Comparison of ENCODE assay signal across 11 cellular contexts in the genomic region with DNA sequence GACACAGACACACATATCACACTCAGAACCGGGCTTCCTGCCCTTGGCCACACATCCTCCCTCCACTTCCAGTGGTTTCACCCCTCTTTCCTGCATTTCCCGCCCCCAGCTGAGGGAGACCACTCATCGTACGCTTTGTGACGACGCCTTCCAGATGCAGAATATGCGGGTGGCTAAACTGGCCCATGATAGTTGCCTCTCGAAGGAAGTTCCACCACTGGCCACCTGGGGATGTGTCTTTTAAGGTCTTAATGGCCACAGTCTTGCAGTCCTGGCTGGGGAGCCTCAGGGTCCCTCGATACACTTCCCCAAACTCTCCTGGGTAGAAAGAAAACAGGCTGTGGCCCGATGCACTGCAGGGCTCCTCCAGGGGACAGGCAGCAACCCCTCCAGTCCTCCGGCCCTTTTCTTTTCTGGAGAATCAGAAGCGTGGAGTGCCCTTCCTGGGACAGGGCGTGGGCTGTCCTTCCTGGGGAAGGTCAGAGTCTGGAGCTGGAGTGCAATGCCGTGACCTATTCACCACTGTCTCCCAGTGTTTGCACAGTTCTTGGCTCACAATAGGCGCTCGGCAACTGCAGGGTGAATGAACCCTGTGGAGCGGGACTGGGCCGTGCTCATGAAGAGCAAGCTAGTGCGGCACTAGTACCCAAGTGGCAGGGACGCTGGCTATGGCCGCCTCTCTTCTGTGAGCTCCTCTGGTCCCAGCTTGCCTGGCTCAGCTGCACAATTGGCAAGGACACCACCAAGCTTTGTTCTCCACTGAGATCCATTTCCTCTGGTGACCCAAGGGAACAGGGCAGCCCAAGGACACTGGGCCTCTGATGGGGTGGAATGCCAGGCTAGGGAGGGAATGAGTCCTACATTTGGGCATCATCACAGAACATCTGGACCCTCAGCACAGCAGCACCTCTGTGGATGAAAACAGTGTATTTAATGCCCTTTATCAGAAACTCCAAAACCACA. TPM values are rescaled to one million over a fixed set of nuclear protein-coding genes. Genes with fewer than 3 reads are reported as not detected.
A peak's percentile ranks its signal among the peaks of the same experiment; 100 is the strongest.
DNase-seq lines count a peak whose midpoint lies in the region; ATAC-seq, FAIRE-seq and TF ChIP-seq lines count a peak whose summit lies in the region.
"Had no signal": no experiment of that assay in that cellular context is flagged by ENCODE, and none has a peak within 500 bp of the region (broad histone marks: within the 10 kb centered on the region; RNA-seq: fewer than 3 reads in every experiment).

No MANE protein-coding gene starts in this region.

- DNase-seq in A549 (ENCODE audit: low read depth in 1 of 2, low spot score in 1 of 2) (no peak), kidney epithelial cell (ENCODE audit: low read depth) (no peak), NCI-H526 treated with DMSO at 0.1 percent for 48 hours (lab: John Stamatoyannopoulos, UW) (no peak), SW480 (ENCODE audit: low spot score) (no peak), MM.1S (no peak)
- DNase-seq in activated CD8-positive, alpha-beta T cell treated with anti-CD3 and anti-CD28 coated beads for 36 hours: no peak
- DNase-seq: NCI-H2227 treated with DMSO at 0.1 percent for 48 hours had no signal

- H3K9ac ChIP-seq in MM.1S (ENCODE audit: low read length): no peak overlapping the region

- H3K9me3 ChIP-seq in A549 (no peaks in the 10 kb centered on the region), MM.1S (replicated peaks; ENCODE audit: insufficient read depth, low read length) (no peaks in the 10 kb centered on the region)
- H3K9me3 ChIP-seq: tibial nerve had no signal

- no peaks in the 10 kb centered on the region for H3K27me3 ChIP-seq in kidney epithelial cell (ENCODE audit: control insufficient read depth, insufficient read depth, low read length)
- H3K27me3 ChIP-seq in MM.1S (replicated peaks; ENCODE audit: insufficient read depth, low read length): 0 out of 2 replicates have a peak, but pooled peaks cover 6% of the 10 kb centered on the region
- H3K27me3 ChIP-seq: tibial nerve had no signal

- H3K27me3 Mint-ChIP-seq in activated CD8-positive, alpha-beta T cell treated with anti-CD3 and anti-CD28 coated beads for 36 hours: no peaks in the 10 kb centered on the region

- no peak for TF ChIP-seq EP300 in A549 (IDR thresholded peaks at IDR 0.05)

- no peak overlapping the region for H3K4me3 ChIP-seq in A549
- no peak overlapping the region for H3K4me3 ChIP-seq in kidney epithelial cell (ENCODE audit: low read depth, low read length)
- no peak overlapping the region for H3K4me3 ChIP-seq in MM.1S (ENCODE audit: low read length)
- H3K4me3 ChIP-seq: tibial nerve had no signal

- no peaks in the 10 kb centered on the region for H3K9me2 ChIP-seq in MM.1S (replicated peaks; ENCODE audit: insufficient read depth, low read length)

- H4K20me1 ChIP-seq in MM.1S (ENCODE audit: insufficient read depth, low read length): no peaks in the 10 kb centered on the region

- H3K9me3 Mint-ChIP-seq in activated CD8-positive, alpha-beta T cell treated with anti-CD3 and anti-CD28 coated beads for 36 hours: no peaks in the 10 kb centered on the region

- CTCF ChIA-PET in A549 (lab: Yijun Ruan, JAX): interaction anchor here (0.7 to 2.8 kb wide), 5 partner anchors 11 to 155 kb away, joined by 3 to 20 read pairs (median 5); no protein-coding TSS in a partner anchor
- CTCF ChIA-PET in activated CD8-positive, alpha-beta T cell treated with anti-CD3 and anti-CD28 coated beads for 36 hours (lab: Charles Lee): interaction anchor here (0.9 to 1.4 kb wide), 3 partner anchors 9 to 155 kb away, joined by 3 to 4 read pairs (median 3); no protein-coding TSS in a partner anchor

- TF ChIP-seq RAD21 in A549 (conservative IDR thresholded peaks at IDR 0.05 in 1 of 2, IDR thresholded peaks at IDR 0.05 in 1 of 2): no peak

- H3K4me1 Mint-ChIP-seq in activated CD8-positive, alpha-beta T cell treated with anti-CD3 and anti-CD28 coated beads for 36 hours (ENCODE audit: low read depth): peaks cover 7% of the 10 kb centered on the region

- H3K36me3 ChIP-seq in kidney epithelial cell (ENCODE audit: control insufficient read depth, insufficient read depth, low read length) (peaks cover 2% of the 10 kb centered on the region), MM.1S (replicated peaks; ENCODE audit: insufficient read depth, low read length) (no peaks in the 10 kb centered on the region)

- no peak overlapping the region for H3K4me3 Mint-ChIP-seq in activated CD8-positive, alpha-beta T cell treated with anti-CD3 and anti-CD28 coated beads for 36 hours

- no peaks in the 10 kb centered on the region for H3F3A ChIP-seq in MM.1S (ENCODE audit: insufficient read depth, low read length)

- H3K27ac ChIP-seq in A549 (no peak overlapping the region), MM.1S (ENCODE audit: low read length) (no peak overlapping the region)
- H3K27ac ChIP-seq: tibial nerve had no signal

- TF ChIP-seq CTCF in A549 (IDR thresholded peaks at IDR 0.05) (peak; percentile 7; the same call in 1 of the 3 replicates), kidney epithelial cell (IDR thresholded peaks at IDR 0.05; ENCODE audit: insufficient read depth, low read length, poor library complexity, severe bottlenecking) (peak; percentile 3), MM.1S (IDR thresholded peaks at IDR 0.05; ENCODE audit: low read length) (no peak)
- TF ChIP-seq CTCF in activated CD8-positive, alpha-beta T cell treated with anti-CD3 and anti-CD28 coated beads for 36 hours (IDR thresholded peaks at IDR 0.05): no peak

- POLR2A ChIA-PET in A549 (lab: Yijun Ruan, JAX): interaction anchor here (0.8 kb wide), 1 partner anchor 15 kb away, joined by 3 read pairs; no protein-coding TSS in a partner anchor
- POLR2A ChIA-PET in activated CD8-positive, alpha-beta T cell treated with anti-CD3 and anti-CD28 coated beads for 36 hours (lab: Charles Lee): interaction anchor here (0.6 to 1.4 kb wide), 4 partner anchors 12 to 205 kb away, joined by 3 to 5 read pairs (median 3); no protein-coding TSS in a partner anchor

- H3K36me3 Mint-ChIP-seq in activated CD8-positive, alpha-beta T cell treated with anti-CD3 and anti-CD28 coated beads for 36 hours (ENCODE audit: low read depth): peaks cover 5% of the 10 kb centered on the region

- WGBS in A549 (ENCODE audit: missing lambda C conversion rate): 78% methylated on average over 21 of the region's 21 CpGs

- no peak overlapping the region for H2AFZ ChIP-seq in MM.1S (ENCODE audit: low read length)

- no peak overlapping the region for H3K4me2 ChIP-seq in A549
- no peak overlapping the region for H3K4me2 ChIP-seq in MM.1S (ENCODE audit: low read depth, low read length)

- no peak for FAIRE-seq in A549 (lab: Jason Lieb, UNC)
- FAIRE-seq: G401.6 had no signal

- peak; percentile 20 to 60; a peak in 4 of 6 replicates for ATAC-seq in A549
- peak; percentile 44 for ATAC-seq in GM19035 (IDR thresholded peaks at IDR 0.05; ENCODE audit: unreplicated experiment)
- peak; percentile 61 for ATAC-seq in activated CD8-positive, alpha-beta T cell treated with anti-CD3 and anti-CD28 coated beads for 36 hours
- ATAC-seq in GM21528 (IDR thresholded peaks at IDR 0.05; ENCODE audit: low FRiP score, unreplicated experiment): no peak

- intact Hi-C loops in activated CD8-positive, alpha-beta T cell treated with anti-CD3 and anti-CD28 coated beads for 36 hours (cut with micrococcal nuclease): no loop called here

- H3K79me2 ChIP-seq in MM.1S (ENCODE audit: low read length): no peaks in the 10 kb centered on the region

- peak overlapping the region; percentile 30 for H3K27ac Mint-ChIP-seq in activated CD8-positive, alpha-beta T cell treated with anti-CD3 and anti-CD28 coated beads for 36 hours

- TF ChIP-seq POLR2A in A549 (IDR thresholded peaks at IDR 0.05; ENCODE audit: low read length): no peak

- H3K4me1 ChIP-seq in A549 (peaks cover 13% of the 10 kb centered on the region; the same call in 1 of the 3 replicates), MM.1S (ENCODE audit: low read length) (no peaks in the 10 kb centered on the region)

TF ChIP-seq in A549, 52 proteins besides CTCF, POLR2A, EP300 and RAD21 (continues in another document):
- TF ChIP-seq MAZ (IDR thresholded peaks at IDR 0.05; ENCODE audit: borderline replicate concordance, low read depth, low read length) (no peak), RFX5 (IDR thresholded peaks at IDR 0.05) (no peak), SMC3 (IDR thresholded peaks at IDR 0.05) (no peak), FOSB (CRISPR knock-in tag; IDR thresholded peaks at IDR 0.05) (no peak)

RNA-seq across cellular contexts. Expression of gene EPHA1, which starts 13.2 kb away (rescaled TPM):
- polyA plus RNA-seq in A549 (2011; rRNA removed) (not detected in 2 replicates), A549 (2017; fragmentation: RNase III; extraction: RNeasy Plus Mini Kit Qiagen cat#74134 plus additional on column Dnase treatment) (not detected in 3 replicates)
- not detected in 2 replicates for polyA plus RNA-seq in A549 (2012; cell fraction: cytosol; rRNA removed)
- not detected in 2 replicates for polyA plus RNA-seq in A549 (2012; cell fraction: nucleus; rRNA removed)
- not detected in 2 replicates for polyA minus RNA-seq in A549 (2011; rRNA and poly(A)+ RNA removed)
- total RNA-seq in activated CD8-positive, alpha-beta T cell treated with anti-CD3 and anti-CD28 coated beads for 36 hours: 1 to 10 TPM; 2.4 to 2.8 TPM
- 7.9 and 27.5 TPM in 2 replicates for total RNA-seq in kidney epithelial cell

RNA-seq across cellular contexts. Expression of gene ZYX, which starts 14.3 kb away (rescaled TPM):
- polyA plus RNA-seq in A549 (2011; rRNA removed): 13.3 and 24.5 TPM in 2 replicates
- 89.4 and 115 TPM in 2 replicates for polyA plus RNA-seq in A549 (2012; cell fraction: cytosol; rRNA removed)
- 182 and 185 TPM in 2 replicates for polyA plus RNA-seq in A549 (2012; cell fraction: nucleus; rRNA removed)
- 109 to 124 TPM (median 119 TPM) in 3 replicates for polyA plus RNA-seq in A549 (2017; fragmentation: RNase III; extraction: RNeasy Plus Mini Kit Qiagen cat#74134 plus additional on column Dnase treatment)
- polyA minus RNA-seq in A549 (2011; rRNA and poly(A)+ RNA removed): 37.2 and 58.9 TPM in 2 replicates
- total RNA-seq in activated CD8-positive, alpha-beta T cell treated with anti-CD3 and anti-CD28 coated beads for 36 hours: 100 to 1,000 TPM; 111 to 120 TPM
- total RNA-seq in kidney epithelial cell: 162 and 218 TPM in 2 replicates

RNA-seq across cellular contexts. Expression of gene FAM131B, which starts 33.0 kb away (rescaled TPM):
- polyA plus RNA-seq in A549 (2011; rRNA removed) (0.52 and 0.78 TPM in 2 replicates), A549 (2017; fragmentation: RNase III; extraction: RNeasy Plus Mini Kit Qiagen cat#74134 plus additional on column Dnase treatment) (0.16 to 0.32 TPM (median 0.19 TPM) in 3 replicates)
- 0.15 and 0.18 TPM in 2 replicates for polyA plus RNA-seq in A549 (2012; cell fraction: cytosol; rRNA removed)
- 0.19 and 0.50 TPM in 2 replicates for polyA plus RNA-seq in A549 (2012; cell fraction: nucleus; rRNA removed)
- 0.83 and 1.3 TPM in 2 replicates for polyA minus RNA-seq in A549 (2011; rRNA and poly(A)+ RNA removed)
- 1 to 10 TPM; 2.7 to 2.9 TPM for total RNA-seq in activated CD8-positive, alpha-beta T cell treated with anti-CD3 and anti-CD28 coated beads for 36 hours
- 1.0 and 1.3 TPM in 2 replicates for total RNA-seq in kidney epithelial cell

RNA-seq across cellular contexts. Expression of gene TAS2R60, which starts 47.8 kb away (rescaled TPM):
- not detected in 2 replicates for polyA plus RNA-seq in A549 (2011; rRNA removed)
- not detected in 2 replicates for polyA plus RNA-seq in A549 (2012; cell fraction: cytosol; rRNA removed)
- not detected in 2 replicates for polyA plus RNA-seq in A549 (2012; cell fraction: nucleus; rRNA removed)
- polyA plus RNA-seq in A549 (2017; fragmentation: RNase III; extraction: RNeasy Plus Mini Kit Qiagen cat#74134 plus additional on column Dnase treatment): not detected in 3 replicates
- polyA minus RNA-seq in A549 (2011; rRNA and poly(A)+ RNA removed): not detected in 2 replicates
- not detected for total RNA-seq in activated CD8-positive, alpha-beta T cell treated with anti-CD3 and anti-CD28 coated beads for 36 hours
- not detected in 2 replicates for total RNA-seq in kidney epithelial cell
- total RNA-seq: tibial nerve had no signal

Comparison
In these comparisons a context has a peak if more than half of its experiments do, and no peak if none do; other contexts are left out.
1. CTCF ChIP-seq: peak in A549 (single experiment) and kidney epithelial cell (single experiment); none in activated CD8-positive, alpha-beta T cell treated with anti-CD3 and anti-CD28 coated beads for 36 hours (single experiment) and MM.1S (single experiment).